Comparison of ENCODE assay signal across 20 cellular contexts in genomic region chr15:28115871-28116270, GRCh38. TPM values are rescaled to one million over a fixed set of nuclear protein-coding genes. Genes with fewer than 3 reads are reported as not detected.
A peak's percentile ranks its signal among the peaks of the same experiment; 100 is the strongest.
DNase-seq lines count a peak whose midpoint lies in the region; ATAC-seq and TF ChIP-seq lines count a peak whose summit lies in the region.
"Had no signal": no experiment of that assay in that cellular context is flagged by ENCODE, and none has a peak within 500 bp of the region (broad histone marks: within the 10 kb centered on the region; RNA-seq: fewer than 3 reads in every experiment).

No MANE protein-coding gene starts in this region.

- H3K27me3 ChIP-seq in right atrium auricular region = no peaks in the 10 kb centered on the region
- no peaks in the 10 kb centered on the region for H3K27me3 ChIP-seq in upper lobe of right lung
- H3K27me3 ChIP-seq in mesenchymal stem cell (ENCODE audit: control insufficient read depth in 1 of 2, insufficient read depth in 1 of 2, low read length in 2 of 2) = no peaks in the 10 kb centered on the region
- H3K27me3 ChIP-seq: BLaER1 had no signal

- H3K27me3 Mint-ChIP-seq in activated CD8-positive, alpha-beta T cell treated with anti-CD3 and anti-CD28 coated beads, Interleukin-2, amount 10 ng/mL, durations not matched to agents 7 days and 5 days (ENCODE audit: low read depth) = no peaks in the 10 kb centered on the region
- no peaks in the 10 kb centered on the region for H3K27me3 Mint-ChIP-seq in activated CD8-positive, alpha-beta T cell treated with anti-CD3 and anti-CD28 coated beads for 36 hours
- H3K27me3 Mint-ChIP-seq in osteocyte (ENCODE audit: unreplicated experiment) = no peaks in the 10 kb centered on the region
- H3K27me3 Mint-ChIP-seq: CD4-positive, alpha-beta memory T cell had no signal

- no peak overlapping the region for H2AFZ ChIP-seq in mesenchymal stem cell (ENCODE audit: low read depth, low read length)

- no peak overlapping the region for H3K18ac ChIP-seq in mesenchymal stem cell (ENCODE audit: low read depth in 1 of 2, low read length in 2 of 2)

- H3K79me1 ChIP-seq in mesenchymal stem cell (replicated peaks; ENCODE audit: low read length, poor library complexity, severe bottlenecking) = peaks cover 22% of the 10 kb centered on the region

- peaks cover 4% of the 10 kb centered on the region for H3K4me1 Mint-ChIP-seq in activated CD8-positive, alpha-beta T cell treated with anti-CD3 and anti-CD28 coated beads, Interleukin-2, amount 10 ng/mL, durations not matched to agents 7 days and 5 days (ENCODE audit: low read depth)
- no peaks in the 10 kb centered on the region for H3K4me1 Mint-ChIP-seq in activated CD8-positive, alpha-beta T cell treated with anti-CD3 and anti-CD28 coated beads for 36 hours (ENCODE audit: low read depth)
- H3K4me1 Mint-ChIP-seq in osteocyte (ENCODE audit: unreplicated experiment) = peaks cover 3% of the 10 kb centered on the region
- H3K4me1 Mint-ChIP-seq: CD14-positive monocyte, H9 had no signal

- no peak overlapping the region for H3K4me3 ChIP-seq in right atrium auricular region
- H3K4me3 ChIP-seq in upper lobe of right lung = no peak overlapping the region
- H3K4me3 ChIP-seq in mesenchymal stem cell (ENCODE audit: insufficient read depth in 1 of 2, low read depth in 1 of 2, low read length in 2 of 2) = no peak overlapping the region
- H3K4me3 ChIP-seq: A549, BLaER1 had no signal

- 88% methylated on average over 9 of the region's 13 CpGs for WGBS in mesenchymal stem cell

- H2BK15ac ChIP-seq in mesenchymal stem cell (ENCODE audit: low read depth, poor library complexity, severe bottlenecking) = no peak overlapping the region

- POLR2A ChIA-PET in activated CD8-positive, alpha-beta T cell treated with anti-CD3 and anti-CD28 coated beads, Interleukin-2, amount 10 ng/mL, durations not matched to agents 7 days and 5 days (lab: Charles Lee) = no interaction called here
- POLR2A ChIA-PET in activated CD8-positive, alpha-beta T cell treated with anti-CD3 and anti-CD28 coated beads for 36 hours (lab: Charles Lee) = interaction anchor here (1.0 kb wide), 1 partner anchor 54 kb away, joined by 3 read pairs; no protein-coding TSS in a partner anchor

- no peak overlapping the region for H4K8ac ChIP-seq in mesenchymal stem cell (ENCODE audit: low read length)

- H2BK12ac ChIP-seq in mesenchymal stem cell (ENCODE audit: low read length in 2 of 2) = no peak overlapping the region

- H3K4me3 Mint-ChIP-seq in activated CD8-positive, alpha-beta T cell treated with anti-CD3 and anti-CD28 coated beads, Interleukin-2, amount 10 ng/mL, durations not matched to agents 7 days and 5 days = no peak overlapping the region
- H3K4me3 Mint-ChIP-seq in activated CD8-positive, alpha-beta T cell treated with anti-CD3 and anti-CD28 coated beads for 36 hours = no peak overlapping the region
- no peak overlapping the region for H3K4me3 Mint-ChIP-seq in osteocyte (ENCODE audit: unreplicated experiment)
- H3K4me3 Mint-ChIP-seq: CD14-positive monocyte; CD4-positive, alpha-beta memory T cell; H9 had no signal

- no peak overlapping the region for H2BK120ac ChIP-seq in mesenchymal stem cell (ENCODE audit: low read depth, low read length)

- no peak overlapping the region for H2BK5ac ChIP-seq in mesenchymal stem cell (ENCODE audit: low read depth, low read length, poor library complexity, severe bottlenecking)

- H3K23ac ChIP-seq in mesenchymal stem cell (ENCODE audit: low read length in 2 of 2) = no peak overlapping the region

- H3K36me3 Mint-ChIP-seq in activated CD8-positive, alpha-beta T cell treated with anti-CD3 and anti-CD28 coated beads, Interleukin-2, amount 10 ng/mL, durations not matched to agents 7 days and 5 days (ENCODE audit: low read depth) = peaks cover 35% of the 10 kb centered on the region
- H3K36me3 Mint-ChIP-seq in activated CD8-positive, alpha-beta T cell treated with anti-CD3 and anti-CD28 coated beads for 36 hours (ENCODE audit: low read depth) = peaks cover 19% of the 10 kb centered on the region
- peaks cover 55% of the 10 kb centered on the region for H3K36me3 Mint-ChIP-seq in osteocyte (ENCODE audit: unreplicated experiment)

- H3K14ac ChIP-seq in mesenchymal stem cell (ENCODE audit: low read length in 2 of 2) = no peak overlapping the region

- H3K4me2 ChIP-seq in mesenchymal stem cell (ENCODE audit: low read length, poor library complexity, severe bottlenecking) = no peak overlapping the region
- H3K4me2 ChIP-seq: A549, BLaER1 had no signal

- CTCF ChIA-PET in activated CD8-positive, alpha-beta T cell treated with anti-CD3 and anti-CD28 coated beads, Interleukin-2, amount 10 ng/mL, durations not matched to agents 7 days and 5 days (lab: Charles Lee) = interaction anchor here (1.3 kb wide), 1 partner anchor 10 kb away, joined by 4 read pairs; no protein-coding TSS in a partner anchor
- CTCF ChIA-PET in activated CD8-positive, alpha-beta T cell treated with anti-CD3 and anti-CD28 coated beads for 36 hours (lab: Charles Lee) = interaction anchor here (2.6 kb wide), 1 partner anchor 10 kb away, joined by 11 read pairs; no protein-coding TSS in a partner anchor

- H3K9ac ChIP-seq in mesenchymal stem cell (ENCODE audit: low read length) = no peak overlapping the region
- H3K9ac ChIP-seq: BLaER1 had no signal

- no peaks in the 10 kb centered on the region for H3K4me1 ChIP-seq in right atrium auricular region
- H3K4me1 ChIP-seq in upper lobe of right lung = no peaks in the 10 kb centered on the region
- peaks cover 13% of the 10 kb centered on the region for H3K4me1 ChIP-seq in mesenchymal stem cell (ENCODE audit: control insufficient read depth, insufficient read depth, low read depth, low read length)
- H3K4me1 ChIP-seq: A549 had no signal

- H3K27ac ChIP-seq in right atrium auricular region = no peak overlapping the region
- no peak overlapping the region for H3K27ac ChIP-seq in upper lobe of right lung
- no peak overlapping the region for H3K27ac ChIP-seq in mesenchymal stem cell (ENCODE audit: low read length, poor library complexity, severe bottlenecking)
- H3K27ac ChIP-seq: 22Rv1, A549, BLaER1 had no signal

- H3K9me3 ChIP-seq in right atrium auricular region (no peaks in the 10 kb centered on the region), upper lobe of right lung (no peaks in the 10 kb centered on the region), mesenchymal stem cell (ENCODE audit: control insufficient read depth, low read length) (no peaks in the 10 kb centered on the region)
- H3K9me3 ChIP-seq: A549, BLaER1 had no signal

- TF ChIP-seq CTCF in activated CD8-positive, alpha-beta T cell treated with anti-CD3 and anti-CD28 coated beads for 36 hours (IDR thresholded peaks at IDR 0.05) = no peak
- TF ChIP-seq CTCF in right atrium auricular region (IDR thresholded peaks at IDR 0.05) = no peak
- TF ChIP-seq CTCF in osteocyte (IDR thresholded peaks at IDR 0.05) = no peak
- TF ChIP-seq CTCF in upper lobe of right lung (IDR thresholded peaks at IDR 0.05) = no peak

- ATAC-seq in activated CD8-positive, alpha-beta T cell treated with anti-CD3 and anti-CD28 coated beads, Interleukin-2, amount 10 ng/mL, durations not matched to agents 7 days and 5 days = no peak
- no peak for ATAC-seq in activated CD8-positive, alpha-beta T cell treated with anti-CD3 and anti-CD28 coated beads for 36 hours
- ATAC-seq in upper lobe of right lung = no peak
- ATAC-seq: A549, HepG2 had no signal

- peak overlapping the region; percentile 11 for H3K27ac Mint-ChIP-seq in activated CD8-positive, alpha-beta T cell treated with anti-CD3 and anti-CD28 coated beads, Interleukin-2, amount 10 ng/mL, durations not matched to agents 7 days and 5 days
- H3K27ac Mint-ChIP-seq in activated CD8-positive, alpha-beta T cell treated with anti-CD3 and anti-CD28 coated beads for 36 hours = no peak overlapping the region
- H3K27ac Mint-ChIP-seq in osteocyte (ENCODE audit: unreplicated experiment) = peak overlapping the region; percentile 60
- H3K27ac Mint-ChIP-seq: CD14-positive monocyte had no signal

- H3K4ac ChIP-seq in mesenchymal stem cell (ENCODE audit: low read depth in 1 of 2, low read length in 2 of 2) = no peak overlapping the region

- H3K9me3 Mint-ChIP-seq in activated CD8-positive, alpha-beta T cell treated with anti-CD3 and anti-CD28 coated beads, Interleukin-2, amount 10 ng/mL, durations not matched to agents 7 days and 5 days (ENCODE audit: insufficient read depth) = no peaks in the 10 kb centered on the region
- H3K9me3 Mint-ChIP-seq in activated CD8-positive, alpha-beta T cell treated with anti-CD3 and anti-CD28 coated beads for 36 hours = no peaks in the 10 kb centered on the region
- H3K9me3 Mint-ChIP-seq in osteocyte (ENCODE audit: unreplicated experiment) = no peaks in the 10 kb centered on the region
- H3K9me3 Mint-ChIP-seq: CD14-positive monocyte, H9 had no signal

- H3K36me3 ChIP-seq in right atrium auricular region = peaks cover 89% of the 10 kb centered on the region
- peaks cover 88% of the 10 kb centered on the region for H3K36me3 ChIP-seq in upper lobe of right lung
- H3K36me3 ChIP-seq in mesenchymal stem cell (ENCODE audit: control insufficient read depth in 1 of 2, insufficient read depth in 2 of 2, low read depth in 1 of 2, low read length in 2 of 2) = peaks cover 77 to 91% of the 10 kb centered on the region in 2 experiments

- H4K91ac ChIP-seq in mesenchymal stem cell (ENCODE audit: low read length) = no peak overlapping the region

- no peak for DNase-seq in activated CD8-positive, alpha-beta T cell treated with anti-CD3 and anti-CD28 coated beads, Interleukin-2, amount 10 ng/mL, durations not matched to agents 7 days and 5 days
- no peak for DNase-seq in activated CD8-positive, alpha-beta T cell treated with anti-CD3 and anti-CD28 coated beads for 36 hours
- DNase-seq in cardiac septum (ENCODE audit: low spot score) (peak; percentile 24), right atrium auricular region (ENCODE audit: low spot score) (no peak), osteocyte (ENCODE audit: extremely low spot score, unreplicated experiment) (no peak), upper lobe of right lung (peak; percentile 39), mesenchymal stem cell (no peak), NAMALWA (ENCODE audit: low spot score) (no peak)
- DNase-seq: DMS153, DMS79, GDM1, GOT3 had no signal

- H2AK5ac ChIP-seq in mesenchymal stem cell (ENCODE audit: low read length, severe bottlenecking) = no peak overlapping the region

- intact Hi-C loops in activated CD8-positive, alpha-beta T cell treated with anti-CD3 and anti-CD28 coated beads for 36 hours (cut with micrococcal nuclease) = no loop called here
- intact Hi-C loops in cardiac septum (cut with DNase I) = no loop called here
- intact Hi-C loops in upper lobe of right lung (cut with DNase I) = no loop called here

RNA-seq across cellular contexts. Expression of gene OCA2, which starts 16.8 kb away (rescaled TPM):
- total RNA-seq in activated CD8-positive, alpha-beta T cell treated with anti-CD3 and anti-CD28 coated beads, Interleukin-2, amount 10 ng/mL, durations not matched to agents 7 days and 5 days = not detected
- not detected for total RNA-seq in activated CD8-positive, alpha-beta T cell treated with anti-CD3 and anti-CD28 coated beads for 36 hours
- total RNA-seq in cardiac septum (not detected), right atrium auricular region (under 1 TPM in 1 of 2 donors, not detected in 1; 0.31 TPM), osteocyte (0.76 and 1.2 TPM in 2 replicates), upper lobe of right lung (0.55 TPM)
- polyA plus RNA-seq in mesenchymal stem cell (2013, experiment 1 of 2) = 0.04 TPM
- 0.07 TPM for polyA plus RNA-seq in mesenchymal stem cell (2013, experiment 2 of 2)
- total RNA-seq: CD4-positive, alpha-beta memory T cell; Daoy had no signal
- polyA plus RNA-seq: CD14-positive monocyte; CD4-positive, alpha-beta memory T cell had no signal

Comparison
In these comparisons a context has a peak if more than half of its experiments do, and no peak if none do; other contexts are left out.
1. DNase-seq: peak in cardiac septum (single experiment) and upper lobe of right lung (single experiment); none in activated CD8-positive, alpha-beta T cell treated with anti-CD3 and anti-CD28 coated beads, Interleukin-2, amount 10 ng/mL, durations not matched to agents 7 days and 5 days (single experiment), activated CD8-positive, alpha-beta T cell treated with anti-CD3 and anti-CD28 coated beads for 36 hours (single experiment), right atrium auricular region (single experiment), osteocyte (single experiment), mesenchymal stem cell (single experiment) and NAMALWA (single experiment).